8 cellular contexts compared by ENCODE assay signal in genomic region chr10:35639651-35640311, GRCh38. TPM values are rescaled to one million over a fixed set of nuclear protein-coding genes. Genes with fewer than 3 reads are reported as not detected.
A peak's percentile ranks its signal among the peaks of the same experiment; 100 is the strongest.
DNase-seq lines count a peak whose midpoint lies in the region; FAIRE-seq and TF ChIP-seq lines count a peak whose summit lies in the region.

No MANE protein-coding gene starts in this region.

- peak; percentile 43 for FAIRE-seq in endothelial cell of umbilical vein (lab: Jason Lieb, UNC)

- TF ChIP-seq CTCF in endothelial cell of umbilical vein (IDR thresholded peaks at IDR 0.05; ENCODE audit: extremely low read depth in 1 of 2, insufficient read depth in 1 of 2, low read depth in 1 of 2, low read length in 2 of 2): peak; percentile 15 to 35
- TF ChIP-seq CTCF in neural progenitor cell (IDR thresholded peaks at IDR 0.05): peak; percentile 21
- TF ChIP-seq CTCF in MM.1S (IDR thresholded peaks at IDR 0.05; ENCODE audit: low read length): no peak

- intact Hi-C loops in endothelial cell of umbilical vein (cut with micrococcal nuclease): loop anchor here (1.0 to 5.0 kb wide), 9 partner anchors 62 to 1140 kb away; no protein-coding TSS in a partner anchor

- H3K9me3 Mint-ChIP-seq in neural progenitor cell: no peaks in the 10 kb centered on the region

- H4K20me1 ChIP-seq in BLaER1 (peaks cover 6% of the 10 kb centered on the region; the same call in 1 of the 2 replicates), endothelial cell of umbilical vein (replicated peaks; ENCODE audit: control insufficient read depth, extremely low read depth, insufficient read depth, low read length) (no peaks in the 10 kb centered on the region), neural progenitor cell (ENCODE audit: low read depth) (peaks cover 42% of the 10 kb centered on the region), MM.1S (ENCODE audit: insufficient read depth, low read length) (no peaks in the 10 kb centered on the region)

- dilution Hi-C loops in endothelial cell of umbilical vein (cut with MboI; ENCODE audit: extremely low pct_ligation_motif_present, low sequenced_read_pairs): no loop called here

- no TSS peak for BruUV-seq in endothelial cell of umbilical vein (replicated peaks; lab: Mats Ljungman, UMichigan)

- H3K9me3 ChIP-seq in BLaER1 (no peaks in the 10 kb centered on the region), endothelial cell of umbilical vein (replicated peaks; ENCODE audit: control insufficient read depth, insufficient read depth, low read length) (no peaks in the 10 kb centered on the region), neural progenitor cell (ENCODE audit: low read depth) (no peaks in the 10 kb centered on the region), MM.1S (replicated peaks; ENCODE audit: insufficient read depth, low read length) (no peaks in the 10 kb centered on the region)

- no peaks in the 10 kb centered on the region for H3K36me3 ChIP-seq in BLaER1
- no peaks in the 10 kb centered on the region for H3K36me3 ChIP-seq in endothelial cell of umbilical vein (ENCODE audit: control insufficient read depth in 2 of 2, extremely low read depth in 1 of 2, insufficient read depth in 2 of 2, low read length in 2 of 2)
- no peaks in the 10 kb centered on the region for H3K36me3 ChIP-seq in neural progenitor cell
- H3K36me3 ChIP-seq in MM.1S (replicated peaks; ENCODE audit: insufficient read depth, low read length): no peaks in the 10 kb centered on the region

- no peak for TF ChIP-seq POLR2A in endothelial cell of umbilical vein (IDR thresholded peaks at IDR 0.05; ENCODE audit: low read depth, low read length)

- CTCF ChIA-PET in endothelial cell of umbilical vein (lab: Charles Lee): interaction anchor here (0.8 to 10.8 kb wide), 14 partner anchors 13 to 1241 kb away, joined by 3 to 316 read pairs (median 6); no protein-coding TSS in a partner anchor

- H2AFZ ChIP-seq in endothelial cell of umbilical vein (ENCODE audit: low read depth, low read length): peak overlapping the region; percentile 81
- H2AFZ ChIP-seq in neural progenitor cell (replicated peaks): no peak overlapping the region
- H2AFZ ChIP-seq in MM.1S (ENCODE audit: low read length): no peak overlapping the region

- H3K9me2 ChIP-seq in MM.1S (replicated peaks; ENCODE audit: insufficient read depth, low read length): no peaks in the 10 kb centered on the region

- H3K27ac Mint-ChIP-seq in neural progenitor cell: no peak overlapping the region

- no peaks in the 10 kb centered on the region for H3K9me1 ChIP-seq in endothelial cell of umbilical vein (replicated peaks; ENCODE audit: control insufficient read depth, extremely low read depth, insufficient read depth, low read length)

- H3K79me2 ChIP-seq in endothelial cell of umbilical vein (ENCODE audit: control insufficient read depth, insufficient read depth, low read length) (peaks cover 3% of the 10 kb centered on the region), neural progenitor cell (ENCODE audit: low read depth) (peaks cover 31% of the 10 kb centered on the region), MM.1S (ENCODE audit: low read length) (no peaks in the 10 kb centered on the region)

- peaks cover 21% of the 10 kb centered on the region for H3K27me3 Mint-ChIP-seq in neural progenitor cell (ENCODE audit: insufficient read depth, low read depth)

- H3K9ac ChIP-seq in BLaER1 (no peak overlapping the region), endothelial cell of umbilical vein (replicated peaks; ENCODE audit: extremely low read depth, insufficient read depth, low read length) (no peak overlapping the region), neural progenitor cell (no peak overlapping the region), MM.1S (ENCODE audit: low read length) (no peak overlapping the region)

- peaks cover 49% of the 10 kb centered on the region for H3K4me1 Mint-ChIP-seq in neural progenitor cell

- H3K4me3 ChIP-seq in BLaER1 (peak overlapping the region; percentile 82), endothelial cell of umbilical vein (replicated peaks in 1 of 3; ENCODE audit: insufficient read depth in 1 of 3, low read depth in 1 of 3, low read length in 3 of 3) (peak overlapping the region in 2 of 3 experiments; percentile 32 to 83), neural progenitor cell (peak overlapping the region; percentile 49), MM.1S (ENCODE audit: low read length) (no peak overlapping the region)

- peak overlapping the region; percentile 86 for H3K4me3 Mint-ChIP-seq in neural progenitor cell

- H3K4me2 ChIP-seq in BLaER1: peak overlapping the region; percentile 100
- H3K4me2 ChIP-seq in endothelial cell of umbilical vein (ENCODE audit: insufficient read depth, low read length): peak overlapping the region; percentile 84
- peak overlapping the region; percentile 81 for H3K4me2 ChIP-seq in neural progenitor cell
- no peak overlapping the region for H3K4me2 ChIP-seq in MM.1S (ENCODE audit: low read depth, low read length)

- no peaks in the 10 kb centered on the region for H3K36me3 Mint-ChIP-seq in neural progenitor cell

- H3F3A ChIP-seq in neural progenitor cell (ENCODE audit: low read depth) (peaks cover 63% of the 10 kb centered on the region), MM.1S (ENCODE audit: insufficient read depth, low read length) (peaks cover 18% of the 10 kb centered on the region)

- POLR2A ChIA-PET in endothelial cell of umbilical vein (lab: Charles Lee): no interaction called here

- H3K27ac ChIP-seq in BLaER1: no peak overlapping the region
- H3K27ac ChIP-seq in endothelial cell of umbilical vein (ENCODE audit: insufficient read depth, low read depth, low read length): no peak overlapping the region
- no peak overlapping the region for H3K27ac ChIP-seq in neural progenitor cell
- no peak overlapping the region for H3K27ac ChIP-seq in MM.1S (ENCODE audit: low read length)

- DNase-seq in NCI-H774 (lab: John Stamatoyannopoulos, UW) (peak; percentile 5), endothelial cell of umbilical vein (ENCODE audit: low read depth, low spot score) (peak; percentile 48), neural progenitor cell (ENCODE audit: low spot score) (peak; percentile 68), HuH-7 (ENCODE audit: low spot score) (no peak), NCI-H226 (no peak), GM19238 (ENCODE audit: insufficient read length, low spot score) (no peak), MM.1S (no peak)

- H3K27me3 ChIP-seq in BLaER1 (peaks cover 22% of the 10 kb centered on the region), endothelial cell of umbilical vein (ENCODE audit: control insufficient read depth in 2 of 2, insufficient read depth in 2 of 2, low read length in 2 of 2) (peaks cover 2 to 18% of the 10 kb centered on the region in 2 experiments), neural progenitor cell (peaks cover 14% of the 10 kb centered on the region), MM.1S (replicated peaks; ENCODE audit: insufficient read depth, low read length) (no peaks in the 10 kb centered on the region)

- H3K4me1 ChIP-seq in BLaER1 (peaks cover 27% of the 10 kb centered on the region), endothelial cell of umbilical vein (ENCODE audit: control insufficient read depth, extremely low read depth, insufficient read depth, low read length) (peaks cover 39% of the 10 kb centered on the region), neural progenitor cell (peaks cover 52% of the 10 kb centered on the region), MM.1S (ENCODE audit: low read length) (0 out of 2 replicates have a peak, but pooled peaks cover 4% of the 10 kb centered on the region)

TF ChIP-seq in endothelial cell of umbilical vein, 7 proteins besides CTCF, POLR2A, EP300 and RAD21:
- TF ChIP-seq, protein P1, sequence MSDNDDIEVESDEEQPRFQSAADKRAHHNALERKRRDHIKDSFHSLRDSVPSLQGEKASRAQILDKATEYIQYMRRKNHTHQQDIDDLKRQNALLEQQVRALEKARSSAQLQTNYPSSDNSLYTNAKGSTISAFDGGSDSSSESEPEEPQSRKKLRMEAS (IDR thresholded peaks at IDR 0.05; ENCODE audit: insufficient read depth, insufficient read length): no peak
- TF ChIP-seq EZH2 (IDR thresholded peaks at IDR 0.05; ENCODE audit: borderline replicate concordance, low read depth, low read length, severe bottlenecking): peak; percentile 35
TF ChIP-seq in endothelial cell of umbilical vein: peak in this region for 1.

RNA-seq across cellular contexts. Expression of gene FZD8, which starts 2.3 kb away (rescaled TPM):
- total RNA-seq in endothelial cell of umbilical vein: 9.1 and 11.1 TPM in 2 replicates
- polyA plus RNA-seq in endothelial cell of umbilical vein: 6.2 and 7.5 TPM in 2 replicates
- 3.2 and 3.6 TPM in 2 replicates for polyA plus RNA-seq in endothelial cell of umbilical vein (2011; cell fraction: cytosol; rRNA removed)
- 6.6 and 6.7 TPM in 2 replicates for polyA plus RNA-seq in endothelial cell of umbilical vein (2011; cell fraction: nucleus; rRNA removed)
- 7.7 and 20.4 TPM in 2 replicates for polyA plus RNA-seq in endothelial cell of umbilical vein (2012)
- 8.6 and 11.0 TPM in 2 replicates for polyA minus RNA-seq in endothelial cell of umbilical vein
- 7.0 TPM for polyA minus RNA-seq in endothelial cell of umbilical vein (2011; cell fraction: cytosol; rRNA and poly(A)+ RNA removed)
- 10.7 and 17.3 TPM in 2 replicates for polyA minus RNA-seq in endothelial cell of umbilical vein (2011; cell fraction: nucleus; rRNA and poly(A)+ RNA removed)
- 5.0 and 20.7 TPM in 2 replicates for total RNA-seq in neural progenitor cell (ENCODE audit: low replicate concordance)

RNA-seq across cellular contexts. Expression of gene GJD4, which starts 34.6 kb away (rescaled TPM):
- not detected in 2 replicates for total RNA-seq in endothelial cell of umbilical vein
- polyA plus RNA-seq in endothelial cell of umbilical vein: not detected in 2 replicates
- not detected in 2 replicates for polyA plus RNA-seq in endothelial cell of umbilical vein (2011; cell fraction: cytosol; rRNA removed)
- not detected in 2 replicates for polyA plus RNA-seq in endothelial cell of umbilical vein (2011; cell fraction: nucleus; rRNA removed)
- polyA plus RNA-seq in endothelial cell of umbilical vein (2012): not detected in 2 replicates
- polyA minus RNA-seq in endothelial cell of umbilical vein: not detected in 2 replicates
- not detected for polyA minus RNA-seq in endothelial cell of umbilical vein (2011; cell fraction: cytosol; rRNA and poly(A)+ RNA removed)
- not detected in 2 replicates for polyA minus RNA-seq in endothelial cell of umbilical vein (2011; cell fraction: nucleus; rRNA and poly(A)+ RNA removed)
- not detected in 2 replicates for total RNA-seq in neural progenitor cell (ENCODE audit: low replicate concordance)

Comparison
In these comparisons a context has a peak if more than half of its experiments do, and no peak if none do; other contexts are left out.
1. DNase-seq: peak in NCI-H774 (single experiment), endothelial cell of umbilical vein (single experiment) and neural progenitor cell (single experiment); none in HuH-7 (single experiment), NCI-H226 (single experiment), GM19238 (single experiment) and MM.1S (single experiment).